Comparison of ENCODE assay signal across 9 cellular contexts in the genomic region with DNA sequence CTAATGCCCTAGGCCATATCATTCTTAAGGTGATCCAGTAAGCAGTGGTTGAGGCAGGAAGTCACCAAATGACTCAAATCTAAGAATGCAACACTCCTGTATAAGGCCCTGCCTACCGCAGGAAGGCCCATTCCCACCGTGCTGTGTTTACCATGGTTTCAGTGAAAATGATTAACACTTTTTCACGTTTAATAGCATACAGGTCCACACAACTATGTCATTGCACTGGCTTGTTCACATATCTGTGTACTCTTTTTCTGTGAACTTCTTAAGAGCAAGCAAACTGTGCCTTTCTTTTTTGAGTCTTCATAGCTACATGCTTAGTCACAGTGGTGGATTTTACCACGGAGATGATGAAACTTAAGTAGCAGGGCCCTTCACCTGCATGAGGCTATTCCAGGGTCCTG.
DNase-seq lines count a peak whose midpoint lies in the region; ATAC-seq and TF ChIP-seq lines count a peak whose summit lies in the region.
"Had no signal": no experiment of that assay in that cellular context is flagged by ENCODE, and none has a peak within 500 bp of the region (broad histone marks: within the 10 kb centered on the region; RNA-seq: fewer than 3 reads in every experiment).

No MANE protein-coding gene starts in this region.

- H3K27ac ChIP-seq in KMS-11 (peak overlapping the region; percentile 91), esophagus squamous epithelium (no peak overlapping the region)
- no peak overlapping the region for H3K27ac ChIP-seq in CD4-positive, alpha-beta T cell (ENCODE audit: low read depth, low read length)

- 37 to 39% methylated on average over 4 of the region's 4 CpGs for WGBS in esophagus squamous epithelium, 2 donors

- H3K27me3 ChIP-seq in KMS-11 (ENCODE audit: insufficient read depth, low read depth), result no peaks in the 10 kb centered on the region
- no peaks in the 10 kb centered on the region for H3K27me3 ChIP-seq in esophagus squamous epithelium
- H3K27me3 ChIP-seq in CD4-positive, alpha-beta T cell (ENCODE audit: control insufficient read depth, insufficient read depth, low read length), result no peaks in the 10 kb centered on the region

- no peaks in the 10 kb centered on the region for H3K4me1 Mint-ChIP-seq in CD4-positive, alpha-beta T cell (ENCODE audit: low read depth)

- H3K4me3 ChIP-seq in KMS-11 (IDR thresholded peaks at IDR 0.05; ENCODE audit: insufficient read depth, low read depth, low read length) (no peak overlapping the region), esophagus squamous epithelium (no peak overlapping the region)

- H3K9me3 Mint-ChIP-seq in CD4-positive, alpha-beta T cell, result no peaks in the 10 kb centered on the region
- H3K9me3 Mint-ChIP-seq: activated naive CD4-positive, alpha-beta T cell treated with anti-CD3 and anti-CD28 coated beads, Interleukin-2, amount 50 U/mL, for 72 hours had no signal

- peak overlapping the region; percentile 54; the same call in 1 of the 2 replicates for H3K9ac ChIP-seq in KMS-11

- H3K27me3 Mint-ChIP-seq in CD4-positive, alpha-beta T cell, result no peaks in the 10 kb centered on the region

- H3K4me3 Mint-ChIP-seq in CD4-positive, alpha-beta T cell, result no peak overlapping the region

- H4K20me1 ChIP-seq in KMS-11 (ENCODE audit: insufficient read depth), result no peaks in the 10 kb centered on the region

- TF ChIP-seq POLR2A in esophagus squamous epithelium (IDR thresholded peaks at IDR 0.05), result no peak

- no peaks in the 10 kb centered on the region; the same call in 1 of the 2 replicates for H3K36me3 ChIP-seq in KMS-11 (ENCODE audit: insufficient read depth)
- no peaks in the 10 kb centered on the region for H3K36me3 ChIP-seq in esophagus squamous epithelium

- peak; percentile 97 for ATAC-seq in GM18870 (IDR thresholded peaks at IDR 0.05; ENCODE audit: unreplicated experiment)
- peak; percentile 99 for ATAC-seq in HG02610 (IDR thresholded peaks at IDR 0.05; ENCODE audit: unreplicated experiment)
- ATAC-seq in CD4-positive, alpha-beta T cell (ENCODE audit: poor library complexity), result no peak

- TF ChIP-seq CTCF in KMS-11 (conservative IDR thresholded peaks at IDR 0.05; ENCODE audit: low read depth, low read length), result no peak
- TF ChIP-seq CTCF in esophagus squamous epithelium (IDR thresholded peaks at IDR 0.05), result no peak
- TF ChIP-seq CTCF in CD4-positive, alpha-beta T cell (IDR thresholded peaks at IDR 0.05), result no peak

- POLR2A ChIA-PET in CD4-positive, alpha-beta T cell (lab: Charles Lee), result no interaction called here

- CTCF ChIA-PET in CD4-positive, alpha-beta T cell (lab: Charles Lee), result no interaction called here

- no peak overlapping the region for H3K27ac Mint-ChIP-seq in CD4-positive, alpha-beta T cell
- H3K27ac Mint-ChIP-seq: activated naive CD4-positive, alpha-beta T cell treated with anti-CD3 and anti-CD28 coated beads, Interleukin-2, amount 50 U/mL, for 72 hours had no signal

- intact Hi-C loops in esophagus squamous epithelium (cut with DNase I), result no loop called here
- intact Hi-C loops in CD4-positive, alpha-beta T cell (cut with DNase I, micrococcal nuclease), result no loop called here

- H3K4me2 ChIP-seq in KMS-11, result peak overlapping the region; percentile 73

- DNase-seq in kidney glomerular epithelial cell (lab: John Stamatoyannopoulos, UW) (peak; percentile 5), esophagus squamous epithelium (lab: John Stamatoyannopoulos, UW) (no peak), epidermal melanocyte (ENCODE audit: insufficient read length, low spot score) (no peak), cerebellum (ENCODE audit: low spot score) (no peak)
- no peak for DNase-seq in CD4-positive, alpha-beta T cell

- H2AFZ ChIP-seq in KMS-11 (ENCODE audit: low read depth), result peak overlapping the region; percentile 41

- H3K79me2 ChIP-seq in KMS-11 (ENCODE audit: insufficient read depth, low read depth), result no peaks in the 10 kb centered on the region

- H3K4me1 ChIP-seq in KMS-11 (ENCODE audit: low read depth, poor library complexity, severe bottlenecking) (peaks cover 23% of the 10 kb centered on the region), esophagus squamous epithelium (no peaks in the 10 kb centered on the region)

- no peaks in the 10 kb centered on the region for H3K36me3 Mint-ChIP-seq in CD4-positive, alpha-beta T cell (ENCODE audit: low read depth)
- H3K36me3 Mint-ChIP-seq: activated naive CD4-positive, alpha-beta T cell treated with anti-CD3 and anti-CD28 coated beads, Interleukin-2, amount 50 U/mL, for 72 hours had no signal

- no peaks in the 10 kb centered on the region for H3K9me3 ChIP-seq in esophagus squamous epithelium
- H3K9me3 ChIP-seq in CD4-positive, alpha-beta T cell (ENCODE audit: control insufficient read depth, low read length), result no peaks in the 10 kb centered on the region
